ENCODE assay signal across 8 cellular contexts in genomic region chr1:39158330-39159086, GRCh38. TPM values are rescaled to one million over a fixed set of nuclear protein-coding genes. Genes with fewer than 3 reads are reported as not detected.
DNase-seq lines count a peak whose midpoint lies in the region; ATAC-seq, FAIRE-seq and TF ChIP-seq lines count a peak whose summit lies in the region.

No MANE protein-coding gene starts in this region.

- peaks cover 15% of the 10 kb centered on the region for H3K4me1 ChIP-seq in colonic mucosa

- no peak for ATAC-seq in GM18907 (IDR thresholded peaks at IDR 0.05; ENCODE audit: unreplicated experiment)
- no peak for ATAC-seq in GM21381 (IDR thresholded peaks at IDR 0.05; ENCODE audit: unreplicated experiment)

- no peak for TF ChIP-seq POLR2A in H54 (IDR thresholded peaks at IDR 0.05; ENCODE audit: low read depth, low read length)

- DNase-seq in DMS153 (lab: John Stamatoyannopoulos, UW): peak; percentile 42
- peak; percentile 50 for DNase-seq in NCI-H146 treated with DMSO at 0.1 percent for 48 hours (lab: John Stamatoyannopoulos, UW; ENCODE audit: unreplicated experiment)
- peak; percentile 95 for DNase-seq in colonic mucosa
- DNase-seq in mucosa of gallbladder (ENCODE audit: low spot score): peak; percentile 92
- no peak for DNase-seq in H54 (ENCODE audit: insufficient read length, low spot score)
- no peak for DNase-seq in activated gamma-delta T cell treated with Interleukin-2 at 50 U/mL for 16 hours

- peak overlapping the region; percentile 37 to 65 for H3K9ac ChIP-seq in colonic mucosa (ENCODE audit: low read depth in 2 of 2, low read length in 2 of 2)

- H3K4me3 ChIP-seq in colonic mucosa: no peak overlapping the region

- intact Hi-C loops in colonic mucosa (cut with DNase I): no loop called here

- peak overlapping the region; percentile 73 for H3K27ac ChIP-seq in colonic mucosa

- H3K9me3 ChIP-seq in colonic mucosa: no peaks in the 10 kb centered on the region

- no peaks in the 10 kb centered on the region for H3K27me3 ChIP-seq in colonic mucosa

- TF ChIP-seq CTCF in colonic mucosa (IDR thresholded peaks at IDR 0.05): no peak

- no peak for FAIRE-seq in H54 (lab: Jason Lieb, UNC)

- H3K36me3 ChIP-seq in colonic mucosa: no peaks in the 10 kb centered on the region

RNA-seq across cellular contexts. Expression of gene MACF1, which starts 46.0 kb away (rescaled TPM):
- total RNA-seq in colonic mucosa (100 to 1,000 TPM; 107 to 148 TPM), mucosa of gallbladder (404 TPM)

Comparison
In these comparisons a context has a peak if more than half of its experiments do, and no peak if none do; other contexts are left out.
1. DNase-seq: peak in DMS153 (single experiment), NCI-H146 treated with DMSO at 0.1 percent for 48 hours (single experiment), colonic mucosa (single experiment) and mucosa of gallbladder (single experiment); none in H54 (single experiment) and activated gamma-delta T cell treated with Interleukin-2 at 50 U/mL for 16 hours (single experiment).